Comparison of ENCODE assay signal across 1 cellular context in the genomic region with DNA sequence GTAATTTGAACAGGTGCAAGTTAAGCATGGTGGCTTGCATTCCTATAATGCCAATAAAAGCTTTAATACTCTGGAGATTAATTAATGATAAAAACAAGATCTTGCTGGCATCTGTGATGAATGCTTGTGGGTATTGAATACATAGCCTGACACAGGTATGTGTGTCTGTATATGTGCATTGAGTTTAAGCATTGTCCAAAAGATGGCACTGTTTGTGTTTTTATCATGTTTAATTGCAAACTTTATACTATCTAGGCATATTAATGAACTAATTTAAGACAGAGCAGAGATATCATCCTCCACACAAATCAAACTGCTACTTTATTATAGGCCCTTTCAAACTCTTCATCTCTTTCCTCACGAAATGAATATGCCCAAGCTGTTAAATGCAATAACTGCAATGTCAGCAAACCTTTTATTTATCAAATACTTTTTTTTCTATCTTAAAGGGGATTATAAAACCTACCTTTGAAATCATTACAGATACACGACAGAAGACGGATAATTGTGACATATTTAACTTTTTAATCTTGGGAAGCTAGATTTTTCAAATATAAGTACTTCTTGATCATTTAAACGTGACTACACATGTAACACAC.
TF ChIP-seq lines count a peak whose summit lies in the region.

No MANE protein-coding gene starts in this region.

TF ChIP-seq in SK-N-SH treated with all-trans-retinoic acid at 6 μM for 48 hours, 23 proteins besides CTCF, POLR2A, EP300 and RAD21 (continued from another document):
- TF ChIP-seq, protein P1, sequence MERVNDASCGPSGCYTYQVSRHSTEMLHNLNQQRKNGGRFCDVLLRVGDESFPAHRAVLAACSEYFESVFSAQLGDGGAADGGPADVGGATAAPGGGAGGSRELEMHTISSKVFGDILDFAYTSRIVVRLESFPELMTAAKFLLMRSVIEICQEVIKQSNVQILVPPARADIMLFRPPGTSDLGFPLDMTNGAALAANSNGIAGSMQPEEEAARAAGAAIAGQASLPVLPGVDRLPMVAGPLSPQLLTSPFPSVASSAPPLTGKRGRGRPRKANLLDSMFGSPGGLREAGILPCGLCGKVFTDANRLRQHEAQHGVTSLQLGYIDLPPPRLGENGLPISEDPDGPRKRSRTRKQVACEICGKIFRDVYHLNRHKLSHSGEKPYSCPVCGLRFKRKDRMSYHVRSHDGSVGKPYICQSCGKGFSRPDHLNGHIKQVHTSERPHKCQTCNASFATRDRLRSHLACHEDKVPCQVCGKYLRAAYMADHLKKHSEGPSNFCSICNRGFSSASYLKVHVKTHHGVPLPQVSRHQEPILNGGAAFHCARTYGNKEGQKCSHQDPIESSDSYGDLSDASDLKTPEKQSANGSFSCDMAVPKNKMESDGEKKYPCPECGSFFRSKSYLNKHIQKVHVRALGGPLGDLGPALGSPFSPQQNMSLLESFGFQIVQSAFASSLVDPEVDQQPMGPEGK (CRISPR knock-in tag; IDR thresholded peaks at IDR 0.05; ENCODE audit: borderline replicate concordance) = no peak
- TF ChIP-seq ISL1 (CRISPR knock-in tag; IDR thresholded peaks at IDR 0.05) = no peak
